13 cellular contexts compared by ENCODE assay signal in the genomic region with DNA sequence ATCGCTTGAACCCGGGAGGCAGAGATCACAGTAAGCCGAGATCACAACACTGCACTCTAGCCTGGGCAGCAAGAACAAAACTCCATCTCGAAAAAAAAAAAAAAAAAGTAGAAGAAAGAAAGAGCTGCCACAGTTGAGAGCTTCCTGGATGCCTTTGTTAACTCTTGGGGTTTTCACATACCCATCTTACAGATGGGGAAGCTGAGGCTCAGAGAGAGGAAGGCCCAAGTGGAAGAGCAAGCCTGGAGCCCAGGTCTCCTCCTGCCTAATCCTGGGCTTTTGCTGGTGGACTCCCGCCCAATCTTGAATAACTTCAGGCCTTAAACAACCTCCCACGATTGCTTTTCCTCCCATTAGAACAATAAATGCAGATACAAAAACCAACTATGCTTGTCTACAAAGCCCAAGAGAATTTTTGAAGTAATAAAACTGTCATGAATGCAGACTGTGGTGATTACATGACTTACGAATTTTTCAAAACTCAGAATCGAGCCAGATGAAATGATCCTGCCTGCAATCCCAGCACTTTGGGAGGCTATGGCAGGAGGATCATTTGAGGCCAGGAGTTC.
"Had no signal": no experiment of that assay in that cellular context is flagged by ENCODE, and none has a peak within 500 bp of the region (broad histone marks: within the 10 kb centered on the region; RNA-seq: fewer than 3 reads in every experiment).

No MANE protein-coding gene starts in this region.

- H3K9me3 ChIP-seq: suprapubic skin had no signal

- DNase-seq: activated CD4-positive, alpha-beta T cell treated with anti-CD3 and anti-CD28 coated beads, Interleukin-2, amount 10 ng/mL, durations not matched to agents 7 days and 5 days; activated CD8-positive, alpha-beta memory T cell treated with anti-CD3 and anti-CD28 coated beads, Interleukin-2, amount 50 U/mL, for 48 hours; activated gamma-delta T cell treated with Interleukin-2 at 50 U/mL for 16 hours; amniotic stem cell; effector CD8-positive, alpha-beta T cell; mesendoderm; nucleus accumbens; small intestine; stimulated activated CD4-positive, alpha-beta T cell treated with anti-CD3 and anti-CD28 coated beads, Interleukin-4, amount 100 ng/mL, for 24 hours; stimulated activated naive CD4-positive, alpha-beta T cell treated with Interleukin-2 at 50 U/mL for 16 hours had no signal

- H2AFZ ChIP-seq: hepatocyte had no signal

- H3K4me2 ChIP-seq: hepatocyte had no signal

- H3K27ac ChIP-seq: hepatocyte, suprapubic skin had no signal

- ATAC-seq: natural killer cell treated with Interleukin-12 subunit alpha and Interleukin-12 subunit beta and Interleukin-15 and Interleukin-18, amount 100 ng/mL, for 72 hours had no signal

- H3K36me3 ChIP-seq: suprapubic skin had no signal

- H3K4me3 ChIP-seq: hepatocyte, suprapubic skin had no signal

- H3K27me3 ChIP-seq: hepatocyte, suprapubic skin had no signal
